Comparison of ENCODE assay signal across 16 cellular contexts in the genomic region with DNA sequence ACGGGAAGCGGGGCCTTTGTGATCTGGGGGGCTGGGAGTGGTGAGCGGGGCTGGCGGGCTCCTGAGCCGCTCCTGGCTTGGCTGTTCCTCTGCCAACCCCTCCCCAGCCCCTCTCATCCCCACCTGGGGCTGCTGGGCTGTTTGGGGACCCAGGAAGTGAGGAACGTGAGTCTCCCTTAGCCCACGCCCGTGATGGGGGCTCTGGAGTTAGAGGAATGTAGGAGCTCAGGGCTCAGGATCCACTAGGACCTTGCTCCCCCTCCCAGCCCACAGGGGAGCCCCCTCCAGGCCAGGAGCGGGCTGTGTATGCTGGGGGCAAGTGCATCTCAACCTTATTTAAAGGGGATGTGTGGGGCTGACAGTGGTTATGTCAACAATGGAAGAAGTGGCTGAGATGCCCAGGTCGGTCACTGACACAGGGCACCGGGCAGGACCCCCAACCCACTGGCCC.
"Had no signal": no experiment of that assay in that cellular context is flagged by ENCODE, and none has a peak within 500 bp of the region (broad histone marks: within the 10 kb centered on the region; RNA-seq: fewer than 3 reads in every experiment).

No MANE protein-coding gene starts in this region.

- H3K4me1 ChIP-seq: gastrocnemius medialis, left lung, right atrium auricular region had no signal

- FAIRE-seq: astrocyte, small intestine had no signal

- H3K27ac Mint-ChIP-seq: naive thymus-derived CD8-positive, alpha-beta T cell; type B pancreatic cell had no signal

- DNase-seq: activated CD4-positive, alpha-beta T cell treated with anti-CD3 and anti-CD28 coated beads, Interleukin-2, amount 50 U/mL, for 4 hours; activated effector memory CD4-positive, alpha-beta T cell treated with Interleukin-2 at 50 U/mL for 16 hours; activated naive CD4-positive, alpha-beta T cell treated with anti-CD3 and anti-CD28 coated beads, Interleukin-2, amount 50 U/mL, for 16 hours; erythroblast; gastrocnemius medialis; heart right ventricle; islet precursor cell; naive thymus-derived CD8-positive, alpha-beta T cell; small intestine; stimulated activated naive CD8-positive, alpha-beta T cell treated with anti-CD3 and anti-CD28 coated beads, Interleukin-15, Interleukin-2, amounts not matched to agents 100 U/mL and 50 U/mL, for 24 hours; SW 1271 had no signal

- H3K4me3 Mint-ChIP-seq: naive thymus-derived CD8-positive, alpha-beta T cell; type B pancreatic cell had no signal

- H3K9me3 Mint-ChIP-seq: type B pancreatic cell had no signal

- H3K4me3 ChIP-seq: gastrocnemius medialis, heart right ventricle, left lung, right atrium auricular region had no signal

- H3K27ac ChIP-seq: gastrocnemius medialis, heart right ventricle, left lung, right atrium auricular region had no signal

- H3K36me3 ChIP-seq: gastrocnemius medialis, heart right ventricle, left lung, right atrium auricular region had no signal

- H3K9me3 ChIP-seq: gastrocnemius medialis, left lung, right atrium auricular region had no signal

- ATAC-seq: activated CD4-positive, CD25-positive, alpha-beta regulatory T cell treated with anti-CD3 and anti-CD28 coated beads, Interleukin-2, amount 50 U/mL, for 24 hours; gastrocnemius medialis; heart right ventricle; left lung; naive thymus-derived CD8-positive, alpha-beta T cell; stimulated activated naive CD8-positive, alpha-beta T cell treated with anti-CD3 and anti-CD28 coated beads, Interleukin-15, Interleukin-2, amounts not matched to agents 100 U/mL and 50 U/mL, for 24 hours had no signal

- H3K36me3 Mint-ChIP-seq: naive thymus-derived CD8-positive, alpha-beta T cell; type B pancreatic cell had no signal

- H3K4me1 Mint-ChIP-seq: naive thymus-derived CD8-positive, alpha-beta T cell had no signal

- H3K27me3 ChIP-seq: right atrium auricular region had no signal
